In genomic region chr15:62712455-62712839, GRCh38 we compare ENCODE assay signal across 21 cellular contexts.
"Had no signal": no experiment of that assay in that cellular context is flagged by ENCODE, and none has a peak within 500 bp of the region (broad histone marks: within the 10 kb centered on the region; RNA-seq: fewer than 3 reads in every experiment).

No MANE protein-coding gene starts in this region.

- H3K4me2 ChIP-seq: hepatocyte had no signal

- H3K4me3 Mint-ChIP-seq: natural killer cell treated with Interleukin-12 subunit alpha and Interleukin-12 subunit beta and Interleukin-15 and Interleukin-18, amount 100 ng/mL, for 72 hours had no signal

- H3K9me3 Mint-ChIP-seq: natural killer cell treated with Interleukin-12 subunit alpha and Interleukin-12 subunit beta and Interleukin-15 and Interleukin-18, amount 100 ng/mL, for 72 hours had no signal

- ATAC-seq: gastroesophageal sphincter; natural killer cell treated with Interleukin-12 subunit alpha and Interleukin-12 subunit beta and Interleukin-15 and Interleukin-18, amount 100 ng/mL, for 72 hours; right cardiac atrium had no signal

- FAIRE-seq: endothelial cell of umbilical vein had no signal

- H3K27ac Mint-ChIP-seq: natural killer cell treated with Interleukin-12 subunit alpha and Interleukin-12 subunit beta and Interleukin-15 and Interleukin-18, amount 100 ng/mL, for 72 hours had no signal

- H3K36me3 Mint-ChIP-seq: natural killer cell treated with Interleukin-12 subunit alpha and Interleukin-12 subunit beta and Interleukin-15 and Interleukin-18, amount 100 ng/mL, for 72 hours had no signal

- H3K4me3 ChIP-seq: gastroesophageal sphincter, hepatocyte, left ventricle myocardium inferior, lung, SK-N-MC, stomach, thyroid gland, upper lobe of left lung had no signal

- H3K27ac ChIP-seq: gastroesophageal sphincter, hepatocyte, left ventricle myocardium inferior, SK-N-MC, stomach, thyroid gland, upper lobe of left lung had no signal

- H3K9me3 ChIP-seq: gastroesophageal sphincter, left ventricle myocardium inferior, stomach, thyroid gland, upper lobe of left lung had no signal

- H3K4me1 ChIP-seq: gastroesophageal sphincter, left ventricle myocardium inferior, stomach, thyroid gland, upper lobe of left lung had no signal

- DNase-seq: activated CD4-positive, alpha-beta T cell treated with anti-CD3 and anti-CD28 coated beads, Interleukin-2, amount 50 U/mL, for 4 hours; activated CD4-positive, CD25-positive, alpha-beta regulatory T cell; activated CD8-positive, alpha-beta memory T cell treated with anti-CD3 and anti-CD28 coated beads, Interleukin-2, amount 50 U/mL, for 48 hours; activated gamma-delta T cell treated with Interleukin-2 at 50 U/mL for 16 hours; amygdala; caudate nucleus; cortex of kidney; islet precursor cell; left ventricle myocardium inferior; mesendoderm; posterior cingulate gyrus; right cardiac atrium; stomach; thyroid gland; upper lobe of left lung had no signal
